Comparison of ENCODE assay signal across 1 cellular context in the genomic region with DNA sequence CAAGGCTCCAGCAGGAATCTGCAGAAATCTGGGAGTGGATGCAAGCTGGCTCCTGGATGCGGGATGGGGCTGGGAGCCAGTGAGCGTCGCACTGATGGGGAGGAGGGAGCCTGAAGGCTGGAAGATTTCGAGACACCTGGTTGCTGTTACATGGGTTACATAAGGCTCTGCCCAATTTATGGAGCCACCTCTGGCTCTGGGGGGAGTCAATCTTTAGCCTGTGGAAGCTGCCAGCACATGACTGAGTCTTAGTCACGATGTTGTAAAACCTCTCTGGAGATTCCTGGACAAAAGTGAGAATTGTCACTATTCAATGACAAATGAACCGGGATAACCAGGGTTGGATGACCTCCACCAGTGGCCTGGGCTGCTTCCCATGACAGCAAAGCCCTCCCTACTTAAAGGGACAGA.
TF ChIP-seq lines count a peak whose summit lies in the region.

No MANE protein-coding gene starts in this region.

TF ChIP-seq in HepG2, 621 proteins besides CTCF, POLR2A, EP300 and RAD21 (continued from another document):
- TF ChIP-seq, protein P1, sequence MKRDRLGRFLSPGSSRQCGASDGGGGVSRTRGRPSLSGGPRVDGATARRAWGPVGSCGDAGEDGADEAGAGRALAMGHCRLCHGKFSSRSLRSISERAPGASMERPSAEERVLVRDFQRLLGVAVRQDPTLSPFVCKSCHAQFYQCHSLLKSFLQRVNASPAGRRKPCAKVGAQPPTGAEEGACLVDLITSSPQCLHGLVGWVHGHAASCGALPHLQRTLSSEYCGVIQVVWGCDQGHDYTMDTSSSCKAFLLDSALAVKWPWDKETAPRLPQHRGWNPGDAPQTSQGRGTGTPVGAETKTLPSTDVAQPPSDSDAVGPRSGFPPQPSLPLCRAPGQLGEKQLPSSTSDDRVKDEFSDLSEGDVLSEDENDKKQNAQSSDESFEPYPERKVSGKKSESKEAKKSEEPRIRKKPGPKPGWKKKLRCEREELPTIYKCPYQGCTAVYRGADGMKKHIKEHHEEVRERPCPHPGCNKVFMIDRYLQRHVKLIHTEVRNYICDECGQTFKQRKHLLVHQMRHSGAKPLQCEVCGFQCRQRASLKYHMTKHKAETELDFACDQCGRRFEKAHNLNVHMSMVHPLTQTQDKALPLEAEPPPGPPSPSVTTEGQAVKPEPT (CRISPR knock-in tag; IDR thresholded peaks at IDR 0.05; ENCODE audit: low read depth) = no peak
- TF ChIP-seq ATRX (CRISPR knock-in tag; IDR thresholded peaks at IDR 0.05; ENCODE audit: borderline replicate concordance) (no peak), RFX1 (IDR thresholded peaks at IDR 0.05) (no peak), SMARCE1 (IDR thresholded peaks at IDR 0.05; ENCODE audit: borderline replicate concordance) (no peak), ZFP36 (IDR thresholded peaks at IDR 0.05; ENCODE audit: borderline replicate concordance, low read depth, low read length, partially characterized antibody) (no peak)
TF ChIP-seq in HepG2: peak in this region for 0.
